Comparison of ENCODE assay signal across 20 cellular contexts in genomic region chr12:106062693-106063092, GRCh38.
DNase-seq lines count a peak whose midpoint lies in the region; ATAC-seq and TF ChIP-seq lines count a peak whose summit lies in the region.
"Had no signal": no experiment of that assay in that cellular context is flagged by ENCODE, and none has a peak within 500 bp of the region (broad histone marks: within the 10 kb centered on the region; RNA-seq: fewer than 3 reads in every experiment).

No MANE protein-coding gene starts in this region.

- no peak overlapping the region for H3K9ac ChIP-seq in PC-3 (ENCODE audit: low read length)
- H3K9ac ChIP-seq: BLaER1, SK-N-SH had no signal

- 79% methylated on average over 5 of the region's 5 CpGs for WGBS in hepatocyte (ENCODE audit: low lambda C conversion rate, missing lambda C conversion rate)

- H4K20me1 ChIP-seq in PC-3 (ENCODE audit: low read length) (no peaks in the 10 kb centered on the region), hepatocyte (ENCODE audit: insufficient read depth, poor library complexity, severe bottlenecking) (no peaks in the 10 kb centered on the region)
- H4K20me1 ChIP-seq: BLaER1 had no signal

- CTCF ChIA-PET in PC-3 (lab: Charles Lee) = no interaction called here

- H3K27me3 ChIP-seq in PC-3 (ENCODE audit: low read length) = no peaks in the 10 kb centered on the region
- no peaks in the 10 kb centered on the region for H3K27me3 ChIP-seq in upper lobe of right lung
- no peaks in the 10 kb centered on the region for H3K27me3 ChIP-seq in hepatocyte
- H3K27me3 ChIP-seq: BLaER1 had no signal

- no peak for TF ChIP-seq CTCF in PC-3 (conservative IDR thresholded peaks at IDR 0.05; ENCODE audit: low read depth, low read length)
- TF ChIP-seq CTCF in upper lobe of right lung (IDR thresholded peaks at IDR 0.05) = no peak
- TF ChIP-seq CTCF in hepatocyte (IDR thresholded peaks at IDR 0.05; ENCODE audit: poor library complexity) = no peak

- no peak overlapping the region for H2AFZ ChIP-seq in PC-3 (ENCODE audit: low read length)
- no peak overlapping the region for H2AFZ ChIP-seq in hepatocyte
- H2AFZ ChIP-seq: GM23338 had no signal

- H3K4me2 ChIP-seq in PC-3 (ENCODE audit: low read length) (no peak overlapping the region), hepatocyte (no peak overlapping the region)
- H3K4me2 ChIP-seq: BLaER1, GM23338, SK-N-SH had no signal

- no peak overlapping the region for H3K4me3 ChIP-seq in PC-3 (ENCODE audit: low read length)
- no peak overlapping the region for H3K4me3 ChIP-seq in upper lobe of right lung
- no peak overlapping the region for H3K4me3 ChIP-seq in hepatocyte
- H3K4me3 ChIP-seq: BLaER1, GM12878, GM23338, K562 had no signal

- H3K36me3 ChIP-seq in PC-3 (ENCODE audit: low read depth, low read length) (peaks cover 13% of the 10 kb centered on the region), upper lobe of right lung (peaks cover 21% of the 10 kb centered on the region), hepatocyte (replicated peaks; ENCODE audit: insufficient read depth, low read depth) (no peaks in the 10 kb centered on the region)
- H3K36me3 ChIP-seq: BLaER1 had no signal

- intact Hi-C loops in PC-3 (cut with micrococcal nuclease) (no loop called here), upper lobe of right lung (cut with DNase I) (no loop called here)

- ATAC-seq in PC-3 = no peak
- no peak for ATAC-seq in upper lobe of right lung
- ATAC-seq in GM18870 (IDR thresholded peaks at IDR 0.05; ENCODE audit: unreplicated experiment) = no peak
- ATAC-seq: CD8-positive, alpha-beta T cell; GM12878; GM23338; HCT116; K562; Right ventricle myocardium inferior had no signal

- H3F3A ChIP-seq in PC-3 (ENCODE audit: low read length, unreplicated experiment) = no peaks in the 10 kb centered on the region

- H3K9me3 ChIP-seq in PC-3 (ENCODE audit: low read length) (no peaks in the 10 kb centered on the region), upper lobe of right lung (no peaks in the 10 kb centered on the region), hepatocyte (ENCODE audit: low read depth) (no peaks in the 10 kb centered on the region)
- H3K9me3 ChIP-seq: BLaER1, SK-N-SH had no signal

- H3K9me2 ChIP-seq in PC-3 (replicated peaks; ENCODE audit: low read length) (no peaks in the 10 kb centered on the region), hepatocyte (replicated peaks; ENCODE audit: insufficient read depth) (no peaks in the 10 kb centered on the region)
- H3K9me2 ChIP-seq: SK-N-SH had no signal

- POLR2A ChIA-PET in PC-3 (lab: Charles Lee; ENCODE audit: unreplicated experiment) = no interaction called here

- H3K27ac ChIP-seq in PC-3 (ENCODE audit: low read length) = no peak overlapping the region
- H3K27ac ChIP-seq in upper lobe of right lung = peak overlapping the region; percentile 6
- no peak overlapping the region for H3K27ac ChIP-seq in hepatocyte
- H3K27ac ChIP-seq: BLaER1 had no signal

- H3K79me2 ChIP-seq in PC-3 (ENCODE audit: low read length) (no peaks in the 10 kb centered on the region), hepatocyte (no peaks in the 10 kb centered on the region)

- peak; percentile 45 for DNase-seq in NCI-H82 (lab: John Stamatoyannopoulos, UW)
- no peak for DNase-seq in NCI-H82 treated with DMSO at 0.1 percent for 48 hours (lab: John Stamatoyannopoulos, UW; ENCODE audit: unreplicated experiment)
- peak; percentile 11 for DNase-seq in PC-3
- DNase-seq in ecto neural progenitor cell (ENCODE audit: low spot score) = peak; percentile 25
- no peak for DNase-seq in upper lobe of right lung
- DNase-seq in hepatocyte (ENCODE audit: low spot score) = no peak
- DNase-seq in germinal center (ENCODE audit: low spot score) = no peak
- DNase-seq: CD8-positive, alpha-beta T cell; GDM1; NCI-H1436 treated with DMSO at 0.1 percent for 48 hours; NCI-H226; NCI-H526; SK-N-SH had no signal

- BruUV-seq in PC-3 (replicated peaks; lab: Mats Ljungman, UMichigan) = no TSS peak

- no peaks in the 10 kb centered on the region for H3K4me1 ChIP-seq in PC-3 (ENCODE audit: insufficient read depth, low read length)
- H3K4me1 ChIP-seq in upper lobe of right lung = peaks cover 21% of the 10 kb centered on the region
- no peaks in the 10 kb centered on the region for H3K4me1 ChIP-seq in hepatocyte (ENCODE audit: insufficient read depth)
- H3K4me1 ChIP-seq: BLaER1 had no signal

Comparison
In these comparisons a context has a peak if more than half of its experiments do, and no peak if none do; other contexts are left out.
1. DNase-seq: peak in NCI-H82 (single experiment), PC-3 (single experiment) and ecto neural progenitor cell (single experiment); none in NCI-H82 treated with DMSO at 0.1 percent for 48 hours (single experiment), upper lobe of right lung (single experiment), hepatocyte (single experiment) and germinal center (single experiment).